8 cellular contexts compared by ENCODE assay signal in the genomic region with DNA sequence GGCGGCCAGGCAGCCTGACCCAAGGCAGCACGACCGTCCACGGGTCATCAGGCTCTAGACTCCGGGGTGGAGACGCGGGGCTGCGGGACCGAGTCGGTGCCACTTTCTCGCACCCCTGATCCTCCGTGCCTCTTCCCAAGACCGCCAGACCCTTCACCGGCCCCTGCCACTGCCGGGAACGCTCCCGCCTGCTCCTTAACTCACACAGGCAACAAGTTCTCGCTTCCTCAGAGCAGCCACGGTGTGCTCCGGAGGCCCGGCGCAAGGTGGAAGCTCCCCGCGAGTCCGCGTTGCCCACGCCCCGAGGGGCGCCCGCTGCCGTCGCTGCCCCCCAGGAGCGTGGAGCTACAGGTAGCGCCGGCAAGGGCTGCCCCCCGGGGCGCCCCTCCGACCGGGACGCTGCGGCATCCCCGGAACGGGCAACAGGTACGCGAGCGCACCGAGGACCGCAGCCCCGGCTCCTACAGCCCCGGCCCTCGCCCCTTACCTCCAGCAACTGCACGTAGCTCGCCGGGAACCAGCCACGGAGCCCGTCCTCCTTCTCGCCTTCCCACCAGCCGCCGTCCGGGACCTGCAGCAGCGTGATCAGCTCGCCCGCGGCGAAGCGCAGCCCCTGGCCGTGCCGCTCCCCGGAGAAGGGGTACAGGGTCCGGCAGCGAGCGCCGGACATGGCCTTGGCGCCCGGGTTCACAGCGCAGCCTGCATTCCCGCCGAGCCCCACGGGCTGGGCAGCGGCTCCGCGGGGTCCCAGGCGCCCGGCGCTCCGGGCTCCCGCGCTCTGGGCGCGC. TPM values are rescaled to one million over a fixed set of nuclear protein-coding genes. Genes with fewer than 3 reads are reported as not detected.
DNase-seq lines count a peak whose midpoint lies in the region; ATAC-seq and TF ChIP-seq lines count a peak whose summit lies in the region.
"Had no signal": no experiment of that assay in that cellular context is flagged by ENCODE, and none has a peak within 500 bp of the region (broad histone marks: within the 10 kb centered on the region; RNA-seq: fewer than 3 reads in every experiment).

No MANE protein-coding gene starts in this region.

- peaks cover 23% of the 10 kb centered on the region for H3K36me3 Mint-ChIP-seq in WTC11
- peaks cover 21 to 35% of the 10 kb centered on the region in 2 donors for H3K36me3 Mint-ChIP-seq in stimulated activated naive B cell treated with anti-CD40 and anti-IgM and Interleukin-4, amounts not matched to agents 10 μg/mL and 1 μg/mL and 100 μg/mL, for 72 hours
- H3K36me3 Mint-ChIP-seq in activated CD4-positive, alpha-beta memory T cell treated with anti-CD3 and anti-CD28 coated beads, Interleukin-2, amount 10 ng/mL, durations not matched to agents 7 days and 5 days (ENCODE audit: low read depth), result peaks cover 11% of the 10 kb centered on the region

- H3K4me3 ChIP-seq in iPS-18c (ENCODE audit: insufficient read depth, low read depth, low read length), result peak overlapping the region; percentile 77

- peaks cover 4% of the 10 kb centered on the region; the same call in 1 of the 2 replicates for H3K4me1 Mint-ChIP-seq in WTC11
- peaks cover 7 to 23% of the 10 kb centered on the region in 2 donors for H3K4me1 Mint-ChIP-seq in stimulated activated naive B cell treated with anti-CD40 and anti-IgM and Interleukin-4, amounts not matched to agents 10 μg/mL and 1 μg/mL and 100 μg/mL, for 72 hours
- peaks cover 7% of the 10 kb centered on the region for H3K4me1 Mint-ChIP-seq in activated CD4-positive, alpha-beta memory T cell treated with anti-CD3 and anti-CD28 coated beads, Interleukin-2, amount 10 ng/mL, durations not matched to agents 7 days and 5 days

- H3K27me3 Mint-ChIP-seq in WTC11 (ENCODE audit: low read depth), result peaks cover 50% of the 10 kb centered on the region
- peaks cover 9 to 23% of the 10 kb centered on the region in 2 donors for H3K27me3 Mint-ChIP-seq in stimulated activated naive B cell treated with anti-CD40 and anti-IgM and Interleukin-4, amounts not matched to agents 10 μg/mL and 1 μg/mL and 100 μg/mL, for 72 hours
- peaks cover 29% of the 10 kb centered on the region for H3K27me3 Mint-ChIP-seq in activated CD4-positive, alpha-beta memory T cell treated with anti-CD3 and anti-CD28 coated beads, Interleukin-2, amount 10 ng/mL, durations not matched to agents 7 days and 5 days

- no peak overlapping the region for H3K27ac Mint-ChIP-seq in WTC11
- H3K27ac Mint-ChIP-seq in stimulated activated naive B cell treated with anti-CD40 and anti-IgM and Interleukin-4, amounts not matched to agents 10 μg/mL and 1 μg/mL and 100 μg/mL, for 72 hours, result no peak overlapping the region
- H3K27ac Mint-ChIP-seq in activated CD4-positive, alpha-beta memory T cell treated with anti-CD3 and anti-CD28 coated beads, Interleukin-2, amount 10 ng/mL, durations not matched to agents 7 days and 5 days, result no peak overlapping the region

- ATAC-seq in GM21447 (IDR thresholded peaks at IDR 0.05; ENCODE audit: unreplicated experiment), result peak; percentile 29
- peak; percentile 61 for ATAC-seq in WTC11
- peak; percentile 16 to 30 for ATAC-seq in stimulated activated naive B cell treated with anti-CD40 and anti-IgM and Interleukin-4, amounts not matched to agents 10 μg/mL and 1 μg/mL and 100 μg/mL, for 72 hours (replicated peaks)
- no peak for ATAC-seq in HG03457 (IDR thresholded peaks at IDR 0.05; ENCODE audit: unreplicated experiment)

- no peak for TF ChIP-seq CTCF in WTC11 (IDR thresholded peaks at IDR 0.05)

- peaks cover 26% of the 10 kb centered on the region for H3K9me3 Mint-ChIP-seq in WTC11
- peaks cover 15 to 17% of the 10 kb centered on the region in 2 donors for H3K9me3 Mint-ChIP-seq in stimulated activated naive B cell treated with anti-CD40 and anti-IgM and Interleukin-4, amounts not matched to agents 10 μg/mL and 1 μg/mL and 100 μg/mL, for 72 hours
- peaks cover 16% of the 10 kb centered on the region for H3K9me3 Mint-ChIP-seq in activated CD4-positive, alpha-beta memory T cell treated with anti-CD3 and anti-CD28 coated beads, Interleukin-2, amount 10 ng/mL, durations not matched to agents 7 days and 5 days

- peak overlapping the region; percentile 68 for H3K4me3 Mint-ChIP-seq in WTC11
- peak overlapping the region; percentile 82 to 88 for H3K4me3 Mint-ChIP-seq in stimulated activated naive B cell treated with anti-CD40 and anti-IgM and Interleukin-4, amounts not matched to agents 10 μg/mL and 1 μg/mL and 100 μg/mL, for 72 hours
- H3K4me3 Mint-ChIP-seq in activated CD4-positive, alpha-beta memory T cell treated with anti-CD3 and anti-CD28 coated beads, Interleukin-2, amount 10 ng/mL, durations not matched to agents 7 days and 5 days, result no peak overlapping the region

- CTCF ChIA-PET in WTC11 (lab: Charles Lee), result interaction anchor here (0.5 to 1.3 kb wide), 9 partner anchors 9 to 444 kb away, joined by 3 to 9 read pairs (median 4); no protein-coding TSS in a partner anchor
- CTCF ChIA-PET in activated CD4-positive, alpha-beta memory T cell treated with anti-CD3 and anti-CD28 coated beads, Interleukin-2, amount 10 ng/mL, durations not matched to agents 7 days and 5 days (lab: Charles Lee), result interaction anchor here (0.6 kb wide), 1 partner anchor 86 kb away, joined by 3 read pairs; no protein-coding TSS in a partner anchor

- peaks cover 11% of the 10 kb centered on the region for H3K9me3 ChIP-seq in iPS-18c (ENCODE audit: control insufficient read depth, insufficient read depth, low read length)

- POLR2A ChIA-PET in WTC11 (lab: Charles Lee), result interaction anchor here (0.6 to 1.2 kb wide), 3 partner anchors 11 to 94 kb away, joined by 4 to 6 read pairs (median 4); no protein-coding TSS in a partner anchor
- POLR2A ChIA-PET in activated CD4-positive, alpha-beta memory T cell treated with anti-CD3 and anti-CD28 coated beads, Interleukin-2, amount 10 ng/mL, durations not matched to agents 7 days and 5 days (lab: Charles Lee), result no interaction called here

- peak; percentile 47 for DNase-seq in WTC11 (ENCODE audit: low spot score)
- no peak for DNase-seq in stimulated activated naive B cell treated with anti-CD40 and anti-IgM and Interleukin-4, amounts not matched to agents 10 μg/mL and 1 μg/mL and 100 μg/mL, for 72 hours
- DNase-seq in activated naive CD4-positive, alpha-beta T cell (lab: John Stamatoyannopoulos, UW), result no peak
- no peak for DNase-seq in activated CD4-positive, alpha-beta memory T cell treated with anti-CD3 and anti-CD28 coated beads, Interleukin-2, amount 10 ng/mL, durations not matched to agents 7 days and 5 days

TF ChIP-seq in WTC11, 78 proteins besides CTCF, POLR2A, EP300 and RAD21:
- TF ChIP-seq HMGXB4 (CRISPR knock-in tag; IDR thresholded peaks at IDR 0.05) (0 out of 2 replicates have a peak, but pooled peaks have one; percentile 38), ZNF423 (CRISPR knock-in tag; IDR thresholded peaks at IDR 0.05) (peak; percentile 64), SMAD4 (CRISPR knock-in tag; IDR thresholded peaks at IDR 0.05) (no peak)

RNA-seq across cellular contexts. Expression of gene GAS7, which starts 0.5 kb away (rescaled TPM):
- 12.3 to 13.9 TPM (median 13.4 TPM) in 3 replicates for total RNA-seq in WTC11 (2021)
- total RNA-seq in activated CD4-positive, alpha-beta memory T cell treated with anti-CD3 and anti-CD28 coated beads, Interleukin-2, amount 10 ng/mL, durations not matched to agents 7 days and 5 days, result under 1 TPM; 0.23 to 0.35 TPM
- total RNA-seq: pulmonary artery endothelial cell had no signal
